19 cellular contexts compared by ENCODE assay signal in genomic region chr7:148347981-148348380, GRCh38.
"Had no signal": no experiment of that assay in that cellular context is flagged by ENCODE, and none has a peak within 500 bp of the region (broad histone marks: within the 10 kb centered on the region; RNA-seq: fewer than 3 reads in every experiment).

No MANE protein-coding gene starts in this region.

- H3K9me3 ChIP-seq: body of pancreas, mucosa of descending colon, psoas muscle, right atrium auricular region, upper lobe of right lung had no signal

- H3K9me3 Mint-ChIP-seq: activated CD4-positive, alpha-beta memory T cell treated with anti-CD3 and anti-CD28 coated beads for 36 hours; activated naive CD4-positive, alpha-beta T cell treated with anti-CD3 and anti-CD28 coated beads for 36 hours; dendritic cell treated with granulocyte-macrophage colony-stimulating factor and Interleukin-4, amounts not matched to agents 40 ng/mL and 50 ng/mL, for 4 days had no signal

- H3K4me3 ChIP-seq: body of pancreas, mucosa of descending colon, psoas muscle, right atrium auricular region, upper lobe of right lung had no signal

- H3K4me3 Mint-ChIP-seq: activated CD4-positive, alpha-beta memory T cell treated with anti-CD3 and anti-CD28 coated beads for 36 hours; activated naive CD4-positive, alpha-beta T cell treated with anti-CD3 and anti-CD28 coated beads for 36 hours; dendritic cell treated with granulocyte-macrophage colony-stimulating factor and Interleukin-4, amounts not matched to agents 40 ng/mL and 50 ng/mL, for 4 days had no signal

- H3K36me3 ChIP-seq: right atrium auricular region, upper lobe of right lung had no signal

- H3K27ac Mint-ChIP-seq: activated CD4-positive, alpha-beta memory T cell treated with anti-CD3 and anti-CD28 coated beads for 36 hours; activated naive CD4-positive, alpha-beta T cell treated with anti-CD3 and anti-CD28 coated beads for 36 hours; dendritic cell treated with granulocyte-macrophage colony-stimulating factor and Interleukin-4, amounts not matched to agents 40 ng/mL and 50 ng/mL, for 4 days had no signal

- DNase-seq: activated CD4-positive, alpha-beta memory T cell treated with anti-CD3 and anti-CD28 coated beads for 36 hours; activated CD4-positive, alpha-beta T cell treated with anti-CD3 and anti-CD28 coated beads for 48 hours; activated effector memory CD4-positive, alpha-beta T cell treated with Interleukin-2 at 50 U/mL for 16 hours; activated naive CD4-positive, alpha-beta T cell treated with anti-CD3 and anti-CD28 coated beads for 36 hours; activated T-cell treated with anti-CD3 and anti-CD28 coated beads, Interleukin-2, amount 50 U/mL, for 48 hours; anterior cingulate cortex; body of pancreas; effector CD8-positive, alpha-beta T cell; foreskin keratinocyte; glutamatergic neuron; hippocampal formation; mucosa of descending colon; psoas muscle; stimulated activated CD4-positive, alpha-beta T cell treated with anti-CD3 and anti-CD28 coated beads, Interleukin-4, amount 100 ng/mL, for 24 hours; stimulated activated naive CD8-positive, alpha-beta T cell treated with anti-CD3 and anti-CD28 coated beads, Interleukin-15, Interleukin-2, amounts not matched to agents 100 U/mL and 50 U/mL, for 24 hours; T1000; upper lobe of right lung had no signal

- H3K36me3 Mint-ChIP-seq: activated CD4-positive, alpha-beta memory T cell treated with anti-CD3 and anti-CD28 coated beads for 36 hours had no signal

- H3K27me3 ChIP-seq: foreskin keratinocyte, right atrium auricular region had no signal

- H3K27ac ChIP-seq: body of pancreas, foreskin keratinocyte, psoas muscle, right atrium auricular region, upper lobe of right lung had no signal

- H3K4me1 ChIP-seq: body of pancreas, foreskin keratinocyte, psoas muscle, right atrium auricular region, upper lobe of right lung had no signal

- ATAC-seq: body of pancreas; foreskin keratinocyte; mucosa of descending colon; psoas muscle; stimulated activated naive CD8-positive, alpha-beta T cell treated with anti-CD3 and anti-CD28 coated beads, Interleukin-15, Interleukin-2, amounts not matched to agents 100 U/mL and 50 U/mL, for 24 hours; upper lobe of right lung had no signal
